Comparison of ENCODE assay signal across 24 cellular contexts in genomic region chr9:12503606-12504122, GRCh38.
"Had no signal": no experiment of that assay in that cellular context is flagged by ENCODE, and none has a peak within 500 bp of the region (broad histone marks: within the 10 kb centered on the region; RNA-seq: fewer than 3 reads in every experiment).

No MANE protein-coding gene starts in this region.

- H3K9me3 ChIP-seq: esophagus squamous epithelium, gastroesophageal sphincter, ovary, psoas muscle, right lobe of liver, thyroid gland had no signal

- H3K36me3 ChIP-seq: esophagus squamous epithelium, gastroesophageal sphincter, heart left ventricle, left lung, ovary, right lobe of liver, stomach, thyroid gland had no signal

- H3K4me3 ChIP-seq: coronary artery, esophagus squamous epithelium, gastroesophageal sphincter, heart left ventricle, left lung, ovary, psoas muscle, right lobe of liver, stomach, thyroid gland had no signal

- ATAC-seq: effector memory CD8-positive, alpha-beta T cell; foreskin keratinocyte; gastroesophageal sphincter; heart left ventricle; left cardiac atrium; left lung; natural killer cell; psoas muscle; right lobe of liver; stimulated activated effector memory CD8-positive, alpha-beta T cell treated with anti-CD3 and anti-CD28 coated beads, Interleukin-12 subunit alpha, Interleukin-12 subunit beta, amount 100 ng/mL, for 72 hours had no signal

- DNase-seq: effector memory CD8-positive, alpha-beta T cell; erythroblast; esophagus squamous epithelium; foreskin keratinocyte; heart left ventricle; hippocampal formation; left cardiac atrium; left lung; natural killer cell; occipital lobe; ovary; posterior cingulate gyrus; psoas muscle; right lobe of liver; small intestine; stimulated activated CD4-positive, alpha-beta T cell treated with anti-CD3 and anti-CD28 coated beads, Interleukin-12 subunit alpha, Interleukin-12 subunit beta, amount 100 ng/mL, for 4 hours; stimulated activated CD4-positive, alpha-beta T cell treated with anti-CD3 and anti-CD28 coated beads, Interleukin-1b, Interleukin-23, amount 100 ng/mL, for 48 hours; stimulated activated CD4-positive, alpha-beta T cell treated with anti-CD3 and anti-CD28 coated beads, Interleukin-4, amount 100 ng/mL, for 1 hour; stimulated activated naive CD4-positive, alpha-beta T cell treated with Interleukin-2 at 50 U/mL for 16 hours; stomach; thyroid gland had no signal

- H3K4me1 ChIP-seq: esophagus squamous epithelium, foreskin keratinocyte, heart left ventricle, left lung, psoas muscle, right lobe of liver, stomach, thyroid gland had no signal

- H3K27me3 ChIP-seq: esophagus squamous epithelium, foreskin keratinocyte, gastroesophageal sphincter, heart left ventricle, left lung, ovary, right lobe of liver, stomach, thyroid gland had no signal

- H3K27ac ChIP-seq: coronary artery, esophagus squamous epithelium, foreskin keratinocyte, gastroesophageal sphincter, heart left ventricle, left lung, ovary, psoas muscle, right lobe of liver, stomach, thyroid gland had no signal
